Comparison of ENCODE assay signal across 1 cellular context in genomic region chr1:32817159-32817814, GRCh38.
TF ChIP-seq lines count a peak whose summit lies in the region.

Gene S100PBP (plus strand): TSS chr1:32817653. CDS start chr1:32826100, 8,447 bp downstream.
Gene YARS1 (minus strand): TSS chr1:32817358. CDS start chr1:32817244, 114 bp downstream.

TF ChIP-seq in HEK293, 187 proteins besides CTCF, POLR2A, EP300 and RAD21 (continued from another document and continues in another):
- TF ChIP-seq ZNF645 (tag by site-specific recombination; IDR thresholded peaks at IDR 0.05) (peak; percentile 48; the same call in 1 of the 2 replicates), ZNF792 (tag by site-specific recombination; IDR thresholded peaks at IDR 0.05) (peak; percentile 47; the same call in 1 of the 2 replicates), ZNF785 (tag by site-specific recombination; IDR thresholded peaks at IDR 0.05) (peak; percentile 92), ZNF76 (tag by site-specific recombination; IDR thresholded peaks at IDR 0.05; ENCODE audit: borderline replicate concordance, low read depth) (peak; percentile 90), ZSCAN5A (tag by site-specific recombination; IDR thresholded peaks at IDR 0.05) (no peak), REST (tag by site-specific recombination; IDR thresholded peaks at IDR 0.05) (no peak; the same call in 1 of the 2 replicates), ZNF302 (tag by site-specific recombination; IDR thresholded peaks at IDR 0.05; ENCODE audit: low read depth) (no peak; the same call in 1 of the 2 replicates), ZNF639 (tag by site-specific recombination; IDR thresholded peaks at IDR 0.05) (peak; percentile 96), ZBTB48 (tag by site-specific recombination; IDR thresholded peaks at IDR 0.05) (no peak; the same call in 1 of the 2 replicates), ZNF335 (tag by site-specific recombination; conservative IDR thresholded peaks at IDR 0.05) (peak; percentile 11; the same call in 1 of the 2 replicates), ZNF23 (tag by site-specific recombination; IDR thresholded peaks at IDR 0.05; ENCODE audit: borderline replicate concordance) (no peak), ZIC2 (tag by site-specific recombination; IDR thresholded peaks at IDR 0.05) (no peak), ZNF16 (tag by site-specific recombination; IDR thresholded peaks at IDR 0.05; ENCODE audit: low read depth) (no peak), ZNF561 (tag by site-specific recombination; IDR thresholded peaks at IDR 0.05; ENCODE audit: borderline replicate concordance) (peak; percentile 68), ZNF704 (tag by site-specific recombination; IDR thresholded peaks at IDR 0.05) (peak; percentile 91), KLF17 (tag by site-specific recombination; IDR thresholded peaks at IDR 0.05) (peak; percentile 98), ZNF580 (tag by site-specific recombination; IDR thresholded peaks at IDR 0.05) (peak; percentile 93), GLI4 (tag by site-specific recombination; IDR thresholded peaks at IDR 0.05) (0 out of 2 replicates have a peak, but pooled peaks have one; percentile 70), TRIM28 (IDR thresholded peaks at IDR 0.05; ENCODE audit: borderline replicate concordance, low read length) (no peak), ZNF174 (tag by site-specific recombination; IDR thresholded peaks at IDR 0.05) (no peak), ZNF558 (tag by site-specific recombination; IDR thresholded peaks at IDR 0.05) (peak; percentile 81; the same call in 1 of the 2 replicates), ZNF24 (tag by site-specific recombination; IDR thresholded peaks at IDR 0.05) (peak; percentile 84; the same call in 1 of the 2 replicates), GLIS2 (tag by site-specific recombination; IDR thresholded peaks at IDR 0.05) (peak; percentile 98; the same call in 1 of the 2 replicates), ZBTB6 (tag by site-specific recombination; IDR thresholded peaks at IDR 0.05) (peak; percentile 98), ZNF169 (tag by site-specific recombination; IDR thresholded peaks at IDR 0.05) (no peak), ZNF266 (tag by site-specific recombination; IDR thresholded peaks at IDR 0.05; ENCODE audit: low read depth) (no peak), ZNF2 (tag by site-specific recombination; IDR thresholded peaks at IDR 0.05) (peak; percentile 88), ZFP3 (tag by site-specific recombination; IDR thresholded peaks at IDR 0.05; ENCODE audit: low read depth) (0 out of 2 replicates have a peak, but pooled peaks have one; percentile 14), ZNF433 (tag by site-specific recombination; IDR thresholded peaks at IDR 0.05; ENCODE audit: low read depth) (no peak), ZNF140 (tag by site-specific recombination; IDR thresholded peaks at IDR 0.05) (no peak), OSR2 (tag by site-specific recombination; IDR thresholded peaks at IDR 0.05) (no peak), ZNF670 (tag by site-specific recombination; IDR thresholded peaks at IDR 0.05; ENCODE audit: low read depth) (no peak), ZBTB20 (tag by site-specific recombination; IDR thresholded peaks at IDR 0.05) (peak; percentile 95), KLF1 (tag by site-specific recombination; IDR thresholded peaks at IDR 0.05) (no peak; the same call in 1 of the 2 replicates), ZNF621 (tag by site-specific recombination; IDR thresholded peaks at IDR 0.05) (no peak), ZNF404 (tag by site-specific recombination; IDR thresholded peaks at IDR 0.05) (no peak), ZNF654 (tag by site-specific recombination; IDR thresholded peaks at IDR 0.05; ENCODE audit: low read depth) (no peak), ZNF548 (tag by site-specific recombination; IDR thresholded peaks at IDR 0.05) (no peak), ZBTB26 (tag by site-specific recombination; optimal IDR thresholded peaks at IDR 0.05) (peak; percentile 83), ZBTB17 (tag by site-specific recombination; IDR thresholded peaks at IDR 0.05) (peak; percentile 100), ZNF48 (tag by site-specific recombination; IDR thresholded peaks at IDR 0.05) (no peak), HOXC10 (CRISPR knock-in tag; IDR thresholded peaks at IDR 0.05) (no peak), ZNF518A (tag by site-specific recombination; conservative IDR thresholded peaks at IDR 0.05; ENCODE audit: low read depth) (peak; percentile 86), KLF9 (tag by site-specific recombination; IDR thresholded peaks at IDR 0.05; ENCODE audit: low read depth) (peak; percentile 78), ZBTB7A (tag by site-specific recombination; IDR thresholded peaks at IDR 0.05; ENCODE audit: low read depth) (peak; percentile 48; the same call in 1 of the 2 replicates)
